In the genomic region with DNA sequence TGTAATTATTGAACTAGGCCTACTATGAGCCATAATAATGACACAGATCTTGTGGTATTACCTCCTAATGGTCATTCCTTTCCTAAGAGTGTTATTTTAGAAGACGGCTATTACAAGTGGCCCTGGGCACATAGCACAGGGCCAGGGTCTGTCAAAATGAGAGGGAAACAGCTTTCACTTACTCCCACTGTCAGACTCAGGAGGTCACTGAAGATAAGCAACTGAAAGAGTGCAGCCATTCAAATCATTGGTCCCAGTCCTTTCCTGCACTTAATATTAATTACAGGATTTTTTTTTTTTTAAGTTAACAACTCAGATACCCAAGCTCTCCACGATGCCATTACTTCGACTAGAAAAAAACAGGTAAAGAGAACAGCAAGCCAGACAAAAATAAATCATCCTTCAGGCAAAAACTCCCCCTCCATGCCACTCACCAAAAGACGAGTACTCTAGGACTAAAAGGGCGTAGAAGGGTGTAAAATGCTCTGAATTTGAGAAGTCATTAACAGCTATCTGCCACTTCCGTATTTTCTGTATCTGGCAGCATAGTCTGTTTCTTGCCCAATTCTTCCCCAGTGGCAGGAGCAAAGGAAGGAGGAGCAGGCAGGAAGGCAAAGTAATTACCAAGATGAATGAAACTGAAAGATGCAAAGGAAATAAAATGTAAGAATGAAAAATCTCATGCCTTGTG, we compare ENCODE assay signal across 14 cellular contexts.
DNase-seq lines count a peak whose midpoint lies in the region; ATAC-seq, FAIRE-seq and TF ChIP-seq lines count a peak whose summit lies in the region.
"Had no signal": no experiment of that assay in that cellular context is flagged by ENCODE, and none has a peak within 500 bp of the region (broad histone marks: within the 10 kb centered on the region; RNA-seq: fewer than 3 reads in every experiment).

No MANE protein-coding gene starts in this region.

- no peak overlapping the region for H3K27ac ChIP-seq in GM23248
- H3K27ac ChIP-seq in OCI-LY1 (ENCODE audit: low read depth, low read length, poor library complexity, severe bottlenecking) = peak overlapping the region; percentile 89
- H3K27ac ChIP-seq in H1 (ENCODE audit: low read depth, low read length) = no peak overlapping the region

- no peaks in the 10 kb centered on the region for H3K36me3 ChIP-seq in GM23248 (ENCODE audit: low read depth)
- no peaks in the 10 kb centered on the region; the same call in 1 of the 2 replicates for H3K36me3 ChIP-seq in OCI-LY1 (ENCODE audit: insufficient read depth, low read length)
- H3K36me3 ChIP-seq in H1 (ENCODE audit: control insufficient read depth in 2 of 4, insufficient read depth in 4 of 4, low read length in 3 of 4) = no peaks in the 10 kb centered on the region

- H2BK120ac ChIP-seq in H1 (replicated peaks; ENCODE audit: low read depth, low read length) = no peak overlapping the region

- WGBS in GM23248 (ENCODE audit: low coverage in 1 of 2, low lambda C conversion rate in 2 of 2, missing lambda C conversion rate in 2 of 2), 2 experiments = 79 to 82% methylated on average over 6 of the region's 6 CpGs
- 80% methylated on average over 6 of the region's 6 CpGs; no CpG with 5 or more reads in 1 of the 2 experiments for WGBS in H1 (ENCODE audit: extremely low coverage in 1 of 2, insufficient coverage in 1 of 2, insufficient read length in 1 of 2, insufficient replicate concordance in 2 of 2, low coverage in 1 of 2, low lambda C conversion rate in 2 of 2, missing lambda C conversion rate in 1 of 2), 2 experiments

- no peak for ATAC-seq in T-cell (replicated peaks in 1 of 4)
- ATAC-seq: left lobe of liver had no signal

- no peak overlapping the region for H3K4me2 ChIP-seq in GM23248 (ENCODE audit: unreplicated experiment)
- peak overlapping the region; percentile 29 for H3K4me2 ChIP-seq in OCI-LY1 (ENCODE audit: low read length)
- no peak overlapping the region for H3K4me2 ChIP-seq in H1 (ENCODE audit: insufficient read depth in 1 of 2, low read depth in 2 of 2, low read length in 2 of 2)

- TF ChIP-seq RAD21 in H1 (IDR thresholded peaks at IDR 0.05 in 1 of 2, conservative IDR thresholded peaks at IDR 0.05 in 1 of 2; ENCODE audit: low read depth in 2 of 2, low read length in 2 of 2) = no peak

- no peak overlapping the region for H3K4ac ChIP-seq in H1 (replicated peaks; ENCODE audit: insufficient read length, low read depth, low read length)

- in situ Hi-C loops in GM23248 (cut with MboI) = no loop called here

- H3K4me1 Mint-ChIP-seq in osteocyte (ENCODE audit: unreplicated experiment) (peaks cover 58% of the 10 kb centered on the region), T-cell (peaks cover 0 to 3% (median 0%) of the 10 kb centered on the region in 3 donors)
- H3K4me1 Mint-ChIP-seq: central memory CD8-positive, alpha-beta T cell had no signal

- no peak overlapping the region for H3K18ac ChIP-seq in H1 (ENCODE audit: extremely low read depth, low read length)

- DNase-seq in GM23248 (peak; percentile 13), H1 (ENCODE audit: low read depth in 1 of 2, low spot score in 2 of 2) (no peak), osteocyte (ENCODE audit: extremely low spot score, unreplicated experiment) (no peak), T-cell (no peak), COLO668 (lab: John Stamatoyannopoulos, UW; ENCODE audit: unreplicated experiment) (no peak), 8988T (no peak), D341Med (ENCODE audit: low spot score) (no peak)
- DNase-seq: NCI-H510A, T-helper 9 cell had no signal

- no peak for TF ChIP-seq CTCF in OCI-LY1 (IDR thresholded peaks at IDR 0.05; ENCODE audit: low read length)
- no peak for TF ChIP-seq CTCF in H1 (IDR thresholded peaks at IDR 0.05; ENCODE audit: control extremely low read depth in 1 of 3, insufficient read depth in 1 of 3, low read depth in 1 of 3, low read length in 3 of 3)
- TF ChIP-seq CTCF in osteocyte (IDR thresholded peaks at IDR 0.05) = no peak

- H4K20me1 ChIP-seq in GM23248 (ENCODE audit: insufficient read depth) (no peaks in the 10 kb centered on the region), OCI-LY1 (ENCODE audit: insufficient read depth, low read length) (no peaks in the 10 kb centered on the region), H1 (replicated peaks in 1 of 2; ENCODE audit: control insufficient read depth in 1 of 2, insufficient read depth in 2 of 2, low read length in 2 of 2) (peaks cover 6 to 13% of the 10 kb centered on the region in 2 experiments)

- H3K79me1 ChIP-seq in H1 (ENCODE audit: low read depth, low read length) = peaks cover 7% of the 10 kb centered on the region; the same call in 1 of the 2 replicates

- TF ChIP-seq POLR2A in H1 (IDR thresholded peaks at IDR 0.05; ENCODE audit: control extremely low read depth in 1 of 2, low read depth in 2 of 2, low read length in 2 of 2) = no peak

- TF ChIP-seq EP300 in H1 (IDR thresholded peaks at IDR 0.05; ENCODE audit: borderline replicate concordance in 1 of 2, low read depth in 2 of 2, low read length in 2 of 2) = no peak

- H3K27me3 Mint-ChIP-seq in osteocyte (ENCODE audit: unreplicated experiment) (no peaks in the 10 kb centered on the region), T-cell (peaks cover 4 to 45% of the 10 kb centered on the region in 2 donors)
- H3K27me3 Mint-ChIP-seq: central memory CD8-positive, alpha-beta T cell had no signal

- no peak for FAIRE-seq in H1 (lab: Jason Lieb, UNC)

- H3K14ac ChIP-seq in H1 (ENCODE audit: insufficient read length) = no peak overlapping the region

- H2AFZ ChIP-seq in GM23248 (no peak overlapping the region), OCI-LY1 (ENCODE audit: low read length) (no peak overlapping the region), H1 (ENCODE audit: low read length) (no peak overlapping the region)

- H4K5ac ChIP-seq in H1 (ENCODE audit: insufficient read length, low read depth, low read length) = no peak overlapping the region

- H3F3A ChIP-seq in GM23248 (ENCODE audit: insufficient read depth) = peaks cover 39% of the 10 kb centered on the region
- no peaks in the 10 kb centered on the region for H3F3A ChIP-seq in OCI-LY1 (ENCODE audit: insufficient read depth, low read length)

- H2AK5ac ChIP-seq in H1 (ENCODE audit: low read depth, low read length) = no peak overlapping the region

- no peak overlapping the region for H2BK5ac ChIP-seq in H1 (ENCODE audit: low read depth, low read length)

- H3K4me3 Mint-ChIP-seq in osteocyte (ENCODE audit: unreplicated experiment) (no peak overlapping the region), T-cell (no peak overlapping the region)
- H3K4me3 Mint-ChIP-seq: activated T-helper 1 cell treated with anti-CD3 and anti-CD28 coated beads, Interleukin-12 subunit alpha, Interleukin-12 subunit beta, Interleukin-2, Interleukin-4 antibody, amounts not matched to agents 30 ng/mL and 10 ng/mL and 1 ng/mL, durations not matched to agents 14 hours and 24 hours and 36 hours; central memory CD8-positive, alpha-beta T cell had no signal

- H3K9me2 ChIP-seq in GM23248 (ENCODE audit: insufficient read depth) = no peaks in the 10 kb centered on the region
- no peaks in the 10 kb centered on the region for H3K9me2 ChIP-seq in OCI-LY1 (ENCODE audit: low read depth, low read length)

- H3K23ac ChIP-seq in H1 (ENCODE audit: insufficient read length) = no peak overlapping the region

- no peaks in the 10 kb centered on the region; the same call in 1 of the 2 replicates for H3K23me2 ChIP-seq in H1 (ENCODE audit: low read depth, low read length)

- H3K9me3 Mint-ChIP-seq in osteocyte (ENCODE audit: unreplicated experiment) (no peaks in the 10 kb centered on the region), T-cell (no peaks in the 10 kb centered on the region)
- H3K9me3 Mint-ChIP-seq: activated T-helper 1 cell treated with anti-CD3 and anti-CD28 coated beads, Interleukin-12 subunit alpha, Interleukin-12 subunit beta, Interleukin-2, Interleukin-4 antibody, amounts not matched to agents 30 ng/mL and 10 ng/mL and 1 ng/mL, durations not matched to agents 14 hours and 24 hours and 36 hours; central memory CD8-positive, alpha-beta T cell had no signal

- H3K56ac ChIP-seq in H1 (replicated peaks; ENCODE audit: insufficient read length, low read depth, low read length) = no peak overlapping the region

- no peak overlapping the region; the same call in 1 of the 2 replicates for H2BK20ac ChIP-seq in H1 (ENCODE audit: low read length)

- H3K9ac ChIP-seq in GM23248 (no peak overlapping the region), OCI-LY1 (ENCODE audit: low read length) (peak overlapping the region; percentile 36; the same call in 1 of the 2 replicates), H1 (replicated peaks in 1 of 4; ENCODE audit: extremely low read depth in 1 of 4, low read depth in 3 of 4, low read length in 3 of 4) (no peak overlapping the region)

- no peaks in the 10 kb centered on the region for H3K9me3 ChIP-seq in GM23248 (ENCODE audit: low read depth)
- H3K9me3 ChIP-seq in OCI-LY1 (ENCODE audit: low read length) = no peaks in the 10 kb centered on the region
- H3K9me3 ChIP-seq in H1 (ENCODE audit: insufficient read depth in 2 of 2, low read depth in 1 of 2, low read length in 1 of 2) = no peaks in the 10 kb centered on the region

- H4K8ac ChIP-seq in H1 (ENCODE audit: extremely low read depth, insufficient read depth, low read length) = no peak overlapping the region

- H2BK12ac ChIP-seq in H1 (ENCODE audit: low read depth, low read length) = 0 out of 2 replicates have a peak overlapping the region, but pooled peaks have one; percentile 30

- H3K4me1 ChIP-seq in GM23248 (ENCODE audit: insufficient read depth) = peaks cover 63% of the 10 kb centered on the region
- peaks cover 100% of the 10 kb centered on the region for H3K4me1 ChIP-seq in OCI-LY1 (ENCODE audit: insufficient read depth, low read length, severe bottlenecking)
- peaks cover 14 to 48% (median 42%) of the 10 kb centered on the region in 4 experiments for H3K4me1 ChIP-seq in H1 (replicated peaks in 1 of 4; ENCODE audit: control insufficient read depth in 3 of 4, insufficient read depth in 4 of 4, low read length in 3 of 4)

- no peak overlapping the region for H4K91ac ChIP-seq in H1 (replicated peaks; ENCODE audit: insufficient read length, low read length)

- CTCF ChIA-PET in H1 (lab: Charles Lee; ENCODE audit: partially characterized antibody) = interaction anchor here (0.5 to 1.4 kb wide), 6 partner anchors 11 to 627 kb away, joined by 3 read pairs; no protein-coding TSS in a partner anchor
- CTCF ChIA-PET in T-cell (lab: Charles Lee) = no interaction called here

- peaks cover 5% of the 10 kb centered on the region for H3K36me3 Mint-ChIP-seq in osteocyte (ENCODE audit: unreplicated experiment)
- H3K36me3 Mint-ChIP-seq in T-cell = no peaks in the 10 kb centered on the region

- no peak overlapping the region; the same call in 1 of the 2 replicates for H2BK15ac ChIP-seq in H1 (ENCODE audit: low read length)

- H3K27me3 ChIP-seq in GM23248 (replicated peaks; ENCODE audit: insufficient read depth) (no peaks in the 10 kb centered on the region), OCI-LY1 (ENCODE audit: insufficient read depth, low read length) (no peaks in the 10 kb centered on the region), H1 (replicated peaks in 1 of 4; ENCODE audit: control insufficient read depth in 3 of 4, extremely low read depth in 1 of 4, insufficient read depth in 3 of 4, low read length in 3 of 4) (no peaks in the 10 kb centered on the region)

- no peaks in the 10 kb centered on the region for H3K79me2 ChIP-seq in GM23248 (ENCODE audit: insufficient read depth)
- peaks cover 73% of the 10 kb centered on the region for H3K79me2 ChIP-seq in OCI-LY1 (ENCODE audit: insufficient read depth, low read length)
- peaks cover 4 to 79% of the 10 kb centered on the region in 2 experiments; a peak in 3 of 4 replicates for H3K79me2 ChIP-seq in H1 (ENCODE audit: control insufficient read depth in 1 of 2, insufficient read depth in 2 of 2, low read length in 2 of 2)

- peak overlapping the region; percentile 47 for H3K27ac Mint-ChIP-seq in osteocyte (ENCODE audit: unreplicated experiment)
- no peak overlapping the region for H3K27ac Mint-ChIP-seq in T-cell
- H3K27ac Mint-ChIP-seq: activated T-helper 1 cell treated with anti-CD3 and anti-CD28 coated beads, Interleukin-12 subunit alpha, Interleukin-12 subunit beta, Interleukin-2, Interleukin-4 antibody, amounts not matched to agents 30 ng/mL and 10 ng/mL and 1 ng/mL, durations not matched to agents 14 hours and 24 hours and 36 hours had no signal

- POLR2A ChIA-PET in H1 (lab: Charles Lee; ENCODE audit: partially characterized antibody) (interaction anchor here (0.8 to 2.7 kb wide), 7 partner anchors 8 to 390 kb away, joined by 3 to 9 read pairs (median 4); no protein-coding TSS in a partner anchor), T-cell (lab: Charles Lee) (no interaction called here)

- no peak overlapping the region for H3K4me3 ChIP-seq in GM23248
- peak overlapping the region; percentile 25 for H3K4me3 ChIP-seq in OCI-LY1 (ENCODE audit: low read depth, low read length, poor library complexity, severe bottlenecking)
- no peak overlapping the region for H3K4me3 ChIP-seq in H1 (ENCODE audit: extremely low read depth in 1 of 4, insufficient read depth in 2 of 4, low read depth in 3 of 4, low read length in 4 of 4)
- H3K4me3 ChIP-seq: skin epidermis had no signal
